ENCODE assay signal across 8 cellular contexts in the genomic region with DNA sequence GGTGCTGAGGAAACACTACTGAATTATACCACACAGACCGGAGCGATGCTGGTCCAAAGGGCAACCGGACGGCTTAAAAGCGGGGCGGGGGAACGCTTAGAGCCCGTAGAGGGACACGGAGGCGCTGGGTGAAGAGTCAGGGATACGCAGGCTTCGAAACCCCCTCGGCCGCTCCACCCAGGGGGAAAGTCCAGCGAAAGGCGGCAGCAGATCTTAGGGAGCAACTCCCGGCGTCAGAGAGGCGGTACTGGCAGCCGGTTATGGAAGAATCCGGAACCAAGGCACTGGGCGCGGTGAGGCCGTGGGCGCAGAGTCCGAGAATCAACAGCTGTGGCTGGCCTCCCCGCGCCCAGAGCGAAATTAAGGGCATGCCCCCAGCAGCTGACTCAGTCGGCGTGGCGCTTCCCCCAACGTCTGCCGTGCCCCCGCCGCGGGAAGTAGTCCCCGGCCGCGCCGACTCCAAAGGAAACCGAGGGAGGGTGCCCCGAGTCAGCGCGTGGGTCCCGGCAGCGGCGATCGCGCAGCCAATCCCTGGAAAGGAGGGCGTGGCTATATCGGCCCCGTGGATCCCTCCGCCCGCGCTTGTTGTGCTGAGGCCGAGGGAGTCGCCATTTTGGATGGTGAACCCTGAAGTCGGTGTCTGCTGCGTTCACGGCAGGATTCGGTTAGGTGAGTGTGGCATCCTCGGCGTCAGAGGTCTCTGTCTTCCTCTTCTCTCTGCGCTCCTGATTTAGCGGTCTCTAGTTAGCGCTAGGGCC. TPM values are rescaled to one million over a fixed set of nuclear protein-coding genes. Genes with fewer than 3 reads are reported as not detected.
DNase-seq lines count a peak whose midpoint lies in the region; ATAC-seq and TF ChIP-seq lines count a peak whose summit lies in the region.

Gene IST1 (plus strand): TSS at position 611 of the 758 bp plus-strand sequence. CDS start 20,110 bp downstream, outside the sequence.

- peak within 1 kb of the TSS; percentile 99 for H3K27ac Mint-ChIP-seq in activated naive CD4-positive, alpha-beta T cell treated with anti-CD3 and anti-CD28 coated beads, Interleukin-2, amount 50 U/mL, for 24 hours

- H3K9me3 Mint-ChIP-seq in activated naive CD4-positive, alpha-beta T cell treated with anti-CD3 and anti-CD28 coated beads, Interleukin-2, amount 50 U/mL, for 24 hours, result no peaks in the 10 kb centered on the region

- peaks cover 5 to 6% of the 10 kb centered on the region in 2 experiments; a peak in 1 of 4 replicates for H3K4me1 ChIP-seq in SK-N-SH (ENCODE audit: control insufficient read depth in 1 of 2, insufficient read depth in 2 of 2, low read depth in 1 of 2, low read length in 1 of 2)
- H3K4me1 ChIP-seq in testis, result peaks cover 29% of the 10 kb centered on the region

- H3K36me3 Mint-ChIP-seq in activated naive CD4-positive, alpha-beta T cell treated with anti-CD3 and anti-CD28 coated beads, Interleukin-2, amount 50 U/mL, for 24 hours, result peaks cover 2% of the 10 kb centered on the region

- no peaks in the 10 kb centered on the region for H3K9me2 ChIP-seq in SK-N-SH

- no peaks in the 10 kb centered on the region for H3K27me3 Mint-ChIP-seq in activated naive CD4-positive, alpha-beta T cell treated with anti-CD3 and anti-CD28 coated beads, Interleukin-2, amount 50 U/mL, for 24 hours

- H3K9ac ChIP-seq in SK-N-SH, result peak within 1 kb of the TSS; percentile 98

- H3K4me2 ChIP-seq in SK-N-SH, result peak within 1 kb of the TSS; percentile 90

- POLR2A ChIA-PET in SK-N-SH (lab: Yijun Ruan, JAX), result interaction anchor here (1.7 kb wide), 1 partner anchor 11 kb away, joined by 13 read pairs; the partner anchor contains the start of gene ZNF821

- peak; percentile 98 for DNase-seq in GM04504 (ENCODE audit: low read depth)
- DNase-seq in HFF-Myc (ENCODE audit: extremely low read depth, low read depth), result peak; percentile 89
- DNase-seq in NAMALWA (ENCODE audit: low spot score), result peak; percentile 97
- peak; percentile 98 for DNase-seq in SK-N-SH
- peak; percentile 97 for DNase-seq in globus pallidus (ENCODE audit: low spot score)
- peak; percentile 92 for DNase-seq in omental fat pad (ENCODE audit: low spot score)
- DNase-seq in testis, result peak; percentile 99

- 0 out of 4 replicates have a peak, but pooled peaks have one; percentile 24 to 56 for TF ChIP-seq EP300 in SK-N-SH (IDR thresholded peaks at IDR 0.05; ENCODE audit: borderline replicate concordance in 1 of 2, low read depth in 1 of 2, low read length in 1 of 2)

- H3K27me3 ChIP-seq in SK-N-SH (ENCODE audit: insufficient read depth) (no peaks in the 10 kb centered on the region), testis (no peaks in the 10 kb centered on the region)

- H4K20me1 ChIP-seq in SK-N-SH (ENCODE audit: insufficient read depth), result peaks cover 39% of the 10 kb centered on the region

- H3K4me1 Mint-ChIP-seq in activated naive CD4-positive, alpha-beta T cell treated with anti-CD3 and anti-CD28 coated beads, Interleukin-2, amount 50 U/mL, for 24 hours, result peaks cover 31% of the 10 kb centered on the region

- CTCF ChIA-PET in SK-N-SH (lab: Yijun Ruan, JAX), result interaction anchor here (0.7 to 8.1 kb wide), 3 partner anchors 12 to 87 kb away, joined by 3 to 59 read pairs (median 6); partner anchors contain the start of gene ZNF821

- H3K27ac ChIP-seq in SK-N-SH (ENCODE audit: low read depth in 2 of 2, low read length in 1 of 2) (peak within 1 kb of the TSS; percentile 90 to 94), testis (peak within 1 kb of the TSS; percentile 98)

- peak; percentile 98 for ATAC-seq in omental fat pad (ENCODE audit: low FRiP score)

- WGBS in SK-N-SH (ENCODE audit: low lambda C conversion rate), result 1% methylated on average over 20 of the region's 67 CpGs
- WGBS in testis, 2 donors, result 0 to 1% methylated on average over 28 to 45 of the region's 67 CpGs

- TF ChIP-seq CTCF in HFF-Myc (IDR thresholded peaks at IDR 0.05; ENCODE audit: low read depth, low read length, missing control alignments) (no peak), SK-N-SH (IDR thresholded peaks at IDR 0.05) (no peak), omental fat pad (IDR thresholded peaks at IDR 0.05) (no peak), testis (IDR thresholded peaks at IDR 0.05) (no peak)

- peaks cover 47% of the 10 kb centered on the region for H3K79me2 ChIP-seq in SK-N-SH (ENCODE audit: insufficient read depth)

- intact Hi-C loops in testis (cut with DNase I; ENCODE audit: low total_unique reads), result no loop called here

- H3K4me3 ChIP-seq in HFF-Myc (replicated peaks; ENCODE audit: low read depth, low read length), result peak within 1 kb of the TSS; percentile 98
- peak within 1 kb of the TSS; percentile 69 to 94 for H3K4me3 ChIP-seq in SK-N-SH (ENCODE audit: low read depth in 2 of 2, low read length in 1 of 2)
- peak within 1 kb of the TSS; percentile 86 to 97 for H3K4me3 ChIP-seq in testis

- H3K36me3 ChIP-seq in SK-N-SH (replicated peaks in 1 of 2; ENCODE audit: control insufficient read depth in 1 of 2, insufficient read depth in 2 of 2, low read length in 1 of 2), result peaks cover 0 to 19% of the 10 kb centered on the region in 2 experiments
- H3K36me3 ChIP-seq in testis (ENCODE audit: low read depth, missing control alignments), result no peaks in the 10 kb centered on the region

- peak within 1 kb of the TSS; percentile 80 for H2AFZ ChIP-seq in SK-N-SH (ENCODE audit: low read depth)

- H3K9me3 ChIP-seq in SK-N-SH (no peaks in the 10 kb centered on the region), testis (no peaks in the 10 kb centered on the region)

- H3F3A ChIP-seq in SK-N-SH (replicated peaks; ENCODE audit: insufficient read depth), result peaks cover 13% of the 10 kb centered on the region

- H3K4me3 Mint-ChIP-seq in activated naive CD4-positive, alpha-beta T cell treated with anti-CD3 and anti-CD28 coated beads, Interleukin-2, amount 50 U/mL, for 24 hours, result peak within 1 kb of the TSS; percentile 97

- TF ChIP-seq POLR2A in testis (IDR thresholded peaks at IDR 0.05), result peak; percentile 48

- TF ChIP-seq RAD21 in SK-N-SH (IDR thresholded peaks at IDR 0.05; ENCODE audit: low read length), result no peak

TF ChIP-seq in SK-N-SH, 30 proteins besides CTCF, POLR2A, EP300 and RAD21 (continues in another document):
- TF ChIP-seq ELF1 (IDR thresholded peaks at IDR 0.05) (peak; percentile 59; the same call in 1 of the 2 replicates), MEF2A (IDR thresholded peaks at IDR 0.05; ENCODE audit: borderline replicate concordance, low read depth) (no peak), GATA2 (CRISPR knock-in tag; IDR thresholded peaks at IDR 0.05) (no peak), PBX3 (IDR thresholded peaks at IDR 0.05) (peak; percentile 80), FOXJ3 (CRISPR knock-in tag; IDR thresholded peaks at IDR 0.05) (peak; percentile 45; the same call in 1 of the 2 replicates), MXI1 (IDR thresholded peaks at IDR 0.05; ENCODE audit: low read depth, low read length) (peak; percentile 84), RCOR1 (IDR thresholded peaks at IDR 0.05; ENCODE audit: low read length) (peak; percentile 38; the same call in 1 of the 2 replicates), RFX5 (IDR thresholded peaks at IDR 0.05; ENCODE audit: low read length) (peak; percentile 29; the same call in 1 of the 2 replicates), CHD2 (IDR thresholded peaks at IDR 0.05; ENCODE audit: low read length, partially characterized antibody) (peak; percentile 98), FOSL2 (IDR thresholded peaks at IDR 0.05; ENCODE audit: borderline replicate concordance, low read depth) (peak; percentile 57; the same call in 1 of the 2 replicates), EZH2phosphoT487 (IDR thresholded peaks at IDR 0.05; ENCODE audit: borderline replicate concordance, low read depth) (no peak), SIN3A (IDR thresholded peaks at IDR 0.05; ENCODE audit: borderline replicate concordance, low read depth, low read length) (peak; percentile 73; the same call in 1 of the 2 replicates), TAF1 (IDR thresholded peaks at IDR 0.05; ENCODE audit: borderline replicate concordance, low read depth, low read length) (peak; percentile 93), TEAD4 (IDR thresholded peaks at IDR 0.05; ENCODE audit: borderline replicate concordance, insufficient read depth) (0 out of 2 replicates have a peak, but pooled peaks have one; percentile 46), NFIC (IDR thresholded peaks at IDR 0.05; ENCODE audit: borderline replicate concordance) (peak; percentile 17; the same call in 1 of the 2 replicates), MAX (IDR thresholded peaks at IDR 0.05; ENCODE audit: low read depth) (peak; percentile 86), YY1 (IDR thresholded peaks at IDR 0.05; ENCODE audit: low read depth) (peak; percentile 97)

RNA-seq across cellular contexts. Expression of gene IST1, which starts in this region (rescaled TPM):
- 133 and 187 TPM in 2 replicates for polyA plus RNA-seq in SK-N-SH (2012; rRNA removed)
- polyA plus RNA-seq in SK-N-SH (2012; cell fraction: cytosol; rRNA removed), result 123 and 127 TPM in 2 replicates
- 213 and 350 TPM in 2 replicates for polyA plus RNA-seq in SK-N-SH (2012; cell fraction: nucleus; rRNA removed)
- 100 to 1,000 TPM; 229 to 249 (median 230) TPM for total RNA-seq in omental fat pad
- total RNA-seq in testis, result 100 to 1,000 TPM; 301 to 306 TPM
- polyA plus RNA-seq in testis (ENCODE audit: insufficient read depth, low read depth, low replicate concordance), result 236 TPM

Comparison
In these comparisons a context has a peak if more than half of its experiments do, and no peak if none do; other contexts are left out.
1. Peak in every context shown above with its lines: DNase-seq, ATAC-seq, H3K4me3 ChIP-seq and H3K27ac ChIP-seq.